Comparison of ENCODE assay signal across 1 cellular context in genomic region chr1:21931171-21932093, GRCh38.
TF ChIP-seq lines count a peak whose summit lies in the region.

No MANE protein-coding gene starts in this region.

TF ChIP-seq in HepG2, 621 proteins besides CTCF, POLR2A, EP300 and RAD21 (continued from another document and continues in another):
- TF ChIP-seq, protein P1, sequence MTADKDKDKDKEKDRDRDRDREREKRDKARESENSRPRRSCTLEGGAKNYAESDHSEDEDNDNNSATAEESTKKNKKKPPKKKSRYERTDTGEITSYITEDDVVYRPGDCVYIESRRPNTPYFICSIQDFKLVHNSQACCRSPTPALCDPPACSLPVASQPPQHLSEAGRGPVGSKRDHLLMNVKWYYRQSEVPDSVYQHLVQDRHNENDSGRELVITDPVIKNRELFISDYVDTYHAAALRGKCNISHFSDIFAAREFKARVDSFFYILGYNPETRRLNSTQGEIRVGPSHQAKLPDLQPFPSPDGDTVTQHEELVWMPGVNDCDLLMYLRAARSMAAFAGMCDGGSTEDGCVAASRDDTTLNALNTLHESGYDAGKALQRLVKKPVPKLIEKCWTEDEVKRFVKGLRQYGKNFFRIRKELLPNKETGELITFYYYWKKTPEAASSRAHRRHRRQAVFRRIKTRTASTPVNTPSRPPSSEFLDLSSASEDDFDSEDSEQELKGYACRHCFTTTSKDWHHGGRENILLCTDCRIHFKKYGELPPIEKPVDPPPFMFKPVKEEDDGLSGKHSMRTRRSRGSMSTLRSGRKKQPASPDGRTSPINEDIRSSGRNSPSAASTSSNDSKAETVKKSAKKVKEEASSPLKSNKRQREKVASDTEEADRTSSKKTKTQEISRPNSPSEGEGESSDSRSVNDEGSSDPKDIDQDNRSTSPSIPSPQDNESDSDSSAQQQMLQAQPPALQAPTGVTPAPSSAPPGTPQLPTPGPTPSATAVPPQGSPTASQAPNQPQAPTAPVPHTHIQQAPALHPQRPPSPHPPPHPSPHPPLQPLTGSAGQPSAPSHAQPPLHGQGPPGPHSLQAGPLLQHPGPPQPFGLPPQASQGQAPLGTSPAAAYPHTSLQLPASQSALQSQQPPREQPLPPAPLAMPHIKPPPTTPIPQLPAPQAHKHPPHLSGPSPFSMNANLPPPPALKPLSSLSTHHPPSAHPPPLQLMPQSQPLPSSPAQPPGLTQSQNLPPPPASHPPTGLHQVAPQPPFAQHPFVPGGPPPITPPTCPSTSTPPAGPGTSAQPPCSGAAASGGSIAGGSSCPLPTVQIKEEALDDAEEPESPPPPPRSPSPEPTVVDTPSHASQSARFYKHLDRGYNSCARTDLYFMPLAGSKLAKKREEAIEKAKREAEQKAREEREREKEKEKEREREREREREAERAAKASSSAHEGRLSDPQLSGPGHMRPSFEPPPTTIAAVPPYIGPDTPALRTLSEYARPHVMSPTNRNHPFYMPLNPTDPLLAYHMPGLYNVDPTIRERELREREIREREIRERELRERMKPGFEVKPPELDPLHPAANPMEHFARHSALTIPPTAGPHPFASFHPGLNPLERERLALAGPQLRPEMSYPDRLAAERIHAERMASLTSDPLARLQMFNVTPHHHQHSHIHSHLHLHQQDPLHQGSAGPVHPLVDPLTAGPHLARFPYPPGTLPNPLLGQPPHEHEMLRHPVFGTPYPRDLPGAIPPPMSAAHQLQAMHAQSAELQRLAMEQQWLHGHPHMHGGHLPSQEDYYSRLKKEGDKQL (CRISPR knock-in tag; IDR thresholded peaks at IDR 0.05; ENCODE audit: low read depth), result peak; percentile 58; the same call in 1 of the 2 replicates
- TF ChIP-seq RXRB (CRISPR knock-in tag; IDR thresholded peaks at IDR 0.05; ENCODE audit: borderline replicate concordance) (peak; percentile 74; the same call in 1 of the 2 replicates), POGZ (CRISPR knock-in tag; IDR thresholded peaks at IDR 0.05) (no peak), PRPF4 (IDR thresholded peaks at IDR 0.05; ENCODE audit: low read depth, low read length, poor library complexity, severe bottlenecking) (no peak), HNF1A (IDR thresholded peaks at IDR 0.05; ENCODE audit: low read depth) (no peak; the same call in 1 of the 2 replicates), HNF1A (CRISPR knock-in tag; IDR thresholded peaks at IDR 0.05; ENCODE audit: borderline replicate concordance) (peak; percentile 74; the same call in 1 of the 2 replicates), PLSCR1 (CRISPR knock-in tag; IDR thresholded peaks at IDR 0.05; ENCODE audit: borderline replicate concordance) (no peak), KLF16 (CRISPR knock-in tag; IDR thresholded peaks at IDR 0.05) (peak in 1 of 2 experiments; percentile 76; a peak in 2 of 4 replicates), TBX2 (CRISPR knock-in tag; IDR thresholded peaks at IDR 0.05; ENCODE audit: borderline replicate concordance) (peak; percentile 93), KAT2B (IDR thresholded peaks at IDR 0.05; ENCODE audit: borderline replicate concordance, low read depth, low read length) (no peak), ZKSCAN8 (CRISPR knock-in tag; IDR thresholded peaks at IDR 0.05; ENCODE audit: borderline replicate concordance) (0 out of 2 replicates have a peak, but pooled peaks have one; percentile 40), U2AF2 (IDR thresholded peaks at IDR 0.05; ENCODE audit: low read depth, low read length) (no peak), DMAP1 (CRISPR knock-in tag; IDR thresholded peaks at IDR 0.05) (peak; percentile 43; the same call in 1 of the 2 replicates), ADNP (CRISPR knock-in tag; IDR thresholded peaks at IDR 0.05) (0 out of 2 replicates have a peak, but pooled peaks have one; percentile 15), ZNF101 (CRISPR knock-in tag; IDR thresholded peaks at IDR 0.05; ENCODE audit: borderline replicate concordance, low read depth) (no peak), SNAI1 (CRISPR knock-in tag; IDR thresholded peaks at IDR 0.05; ENCODE audit: borderline replicate concordance) (no peak), TGIF2 (CRISPR knock-in tag; IDR thresholded peaks at IDR 0.05) (peak; percentile 73; the same call in 1 of the 2 replicates), ZNF747 (CRISPR knock-in tag; IDR thresholded peaks at IDR 0.05; ENCODE audit: borderline replicate concordance) (peak; percentile 48; the same call in 1 of the 2 replicates), SKI (IDR thresholded peaks at IDR 0.05; ENCODE audit: partially characterized antibody) (peak; percentile 48), ZMYM4 (CRISPR knock-in tag; IDR thresholded peaks at IDR 0.05) (peak; percentile 54; the same call in 1 of the 2 replicates), ZBTB7A (CRISPR knock-in tag; IDR thresholded peaks at IDR 0.05) (peak; percentile 71), BHLHE40 (IDR thresholded peaks at IDR 0.05; ENCODE audit: low read length) (peak; percentile 5; the same call in 1 of the 2 replicates), FOSL2 (CRISPR knock-in tag; IDR thresholded peaks at IDR 0.05) (peak; percentile 84), KDM1A (CRISPR knock-in tag; IDR thresholded peaks at IDR 0.05) (0 out of 2 replicates have a peak, but pooled peaks have one; percentile 40), GABPB1 (CRISPR knock-in tag; IDR thresholded peaks at IDR 0.05) (peak; percentile 70), MTF2 (CRISPR knock-in tag; IDR thresholded peaks at IDR 0.05; ENCODE audit: borderline replicate concordance) (0 out of 2 replicates have a peak, but pooled peaks have one; percentile 18), NONO (IDR thresholded peaks at IDR 0.05) (no peak), NONO (CRISPR knock-in tag; conservative IDR thresholded peaks at IDR 0.05) (peak; percentile 37; the same call in 1 of the 2 replicates), ZBTB20 (CRISPR knock-in tag; IDR thresholded peaks at IDR 0.05; ENCODE audit: borderline replicate concordance, low read depth) (0 out of 2 replicates have a peak, but pooled peaks have one; percentile 25), MED1 (CRISPR knock-in tag; IDR thresholded peaks at IDR 0.05) (peak; percentile 73), HIC2 (CRISPR knock-in tag; IDR thresholded peaks at IDR 0.05; ENCODE audit: low read depth) (peak; percentile 80)
- TF ChIP-seq, protein P2, sequence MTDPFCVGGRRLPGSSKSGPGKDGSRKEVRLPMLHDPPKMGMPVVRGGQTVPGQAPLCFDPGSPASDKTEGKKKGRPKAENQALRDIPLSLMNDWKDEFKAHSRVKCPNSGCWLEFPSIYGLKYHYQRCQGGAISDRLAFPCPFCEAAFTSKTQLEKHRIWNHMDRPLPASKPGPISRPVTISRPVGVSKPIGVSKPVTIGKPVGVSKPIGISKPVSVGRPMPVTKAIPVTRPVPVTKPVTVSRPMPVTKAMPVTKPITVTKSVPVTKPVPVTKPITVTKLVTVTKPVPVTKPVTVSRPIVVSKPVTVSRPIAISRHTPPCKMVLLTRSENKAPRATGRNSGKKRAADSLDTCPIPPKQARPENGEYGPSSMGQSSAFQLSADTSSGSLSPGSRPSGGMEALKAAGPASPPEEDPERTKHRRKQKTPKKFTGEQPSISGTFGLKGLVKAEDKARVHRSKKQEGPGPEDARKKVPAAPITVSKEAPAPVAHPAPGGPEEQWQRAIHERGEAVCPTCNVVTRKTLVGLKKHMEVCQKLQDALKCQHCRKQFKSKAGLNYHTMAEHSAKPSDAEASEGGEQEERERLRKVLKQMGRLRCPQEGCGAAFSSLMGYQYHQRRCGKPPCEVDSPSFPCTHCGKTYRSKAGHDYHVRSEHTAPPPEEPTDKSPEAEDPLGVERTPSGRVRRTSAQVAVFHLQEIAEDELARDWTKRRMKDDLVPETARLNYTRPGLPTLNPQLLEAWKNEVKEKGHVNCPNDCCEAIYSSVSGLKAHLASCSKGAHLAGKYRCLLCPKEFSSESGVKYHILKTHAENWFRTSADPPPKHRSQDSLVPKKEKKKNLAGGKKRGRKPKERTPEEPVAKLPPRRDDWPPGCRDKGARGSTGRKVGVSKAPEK (CRISPR knock-in tag; IDR thresholded peaks at IDR 0.05; ENCODE audit: borderline replicate concordance), result no peak
- TF ChIP-seq, protein P3, sequence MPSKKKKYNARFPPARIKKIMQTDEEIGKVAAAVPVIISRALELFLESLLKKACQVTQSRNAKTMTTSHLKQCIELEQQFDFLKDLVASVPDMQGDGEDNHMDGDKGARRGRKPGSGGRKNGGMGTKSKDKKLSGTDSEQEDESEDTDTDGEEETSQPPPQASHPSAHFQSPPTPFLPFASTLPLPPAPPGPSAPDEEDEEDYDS (CRISPR knock-in tag; IDR thresholded peaks at IDR 0.05), result no peak
- TF ChIP-seq, protein P4, sequence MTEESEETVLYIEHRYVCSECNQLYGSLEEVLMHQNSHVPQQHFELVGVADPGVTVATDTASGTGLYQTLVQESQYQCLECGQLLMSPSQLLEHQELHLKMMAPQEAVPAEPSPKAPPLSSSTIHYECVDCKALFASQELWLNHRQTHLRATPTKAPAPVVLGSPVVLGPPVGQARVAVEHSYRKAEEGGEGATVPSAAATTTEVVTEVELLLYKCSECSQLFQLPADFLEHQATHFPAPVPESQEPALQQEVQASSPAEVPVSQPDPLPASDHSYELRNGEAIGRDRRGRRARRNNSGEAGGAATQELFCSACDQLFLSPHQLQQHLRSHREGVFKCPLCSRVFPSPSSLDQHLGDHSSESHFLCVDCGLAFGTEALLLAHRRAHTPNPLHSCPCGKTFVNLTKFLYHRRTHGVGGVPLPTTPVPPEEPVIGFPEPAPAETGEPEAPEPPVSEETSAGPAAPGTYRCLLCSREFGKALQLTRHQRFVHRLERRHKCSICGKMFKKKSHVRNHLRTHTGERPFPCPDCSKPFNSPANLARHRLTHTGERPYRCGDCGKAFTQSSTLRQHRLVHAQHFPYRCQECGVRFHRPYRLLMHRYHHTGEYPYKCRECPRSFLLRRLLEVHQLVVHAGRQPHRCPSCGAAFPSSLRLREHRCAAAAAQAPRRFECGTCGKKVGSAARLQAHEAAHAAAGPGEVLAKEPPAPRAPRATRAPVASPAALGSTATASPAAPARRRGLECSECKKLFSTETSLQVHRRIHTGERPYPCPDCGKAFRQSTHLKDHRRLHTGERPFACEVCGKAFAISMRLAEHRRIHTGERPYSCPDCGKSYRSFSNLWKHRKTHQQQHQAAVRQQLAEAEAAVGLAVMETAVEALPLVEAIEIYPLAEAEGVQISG (CRISPR knock-in tag; IDR thresholded peaks at IDR 0.05), result peak; percentile 13; the same call in 1 of the 2 replicates
- TF ChIP-seq, protein P5, sequence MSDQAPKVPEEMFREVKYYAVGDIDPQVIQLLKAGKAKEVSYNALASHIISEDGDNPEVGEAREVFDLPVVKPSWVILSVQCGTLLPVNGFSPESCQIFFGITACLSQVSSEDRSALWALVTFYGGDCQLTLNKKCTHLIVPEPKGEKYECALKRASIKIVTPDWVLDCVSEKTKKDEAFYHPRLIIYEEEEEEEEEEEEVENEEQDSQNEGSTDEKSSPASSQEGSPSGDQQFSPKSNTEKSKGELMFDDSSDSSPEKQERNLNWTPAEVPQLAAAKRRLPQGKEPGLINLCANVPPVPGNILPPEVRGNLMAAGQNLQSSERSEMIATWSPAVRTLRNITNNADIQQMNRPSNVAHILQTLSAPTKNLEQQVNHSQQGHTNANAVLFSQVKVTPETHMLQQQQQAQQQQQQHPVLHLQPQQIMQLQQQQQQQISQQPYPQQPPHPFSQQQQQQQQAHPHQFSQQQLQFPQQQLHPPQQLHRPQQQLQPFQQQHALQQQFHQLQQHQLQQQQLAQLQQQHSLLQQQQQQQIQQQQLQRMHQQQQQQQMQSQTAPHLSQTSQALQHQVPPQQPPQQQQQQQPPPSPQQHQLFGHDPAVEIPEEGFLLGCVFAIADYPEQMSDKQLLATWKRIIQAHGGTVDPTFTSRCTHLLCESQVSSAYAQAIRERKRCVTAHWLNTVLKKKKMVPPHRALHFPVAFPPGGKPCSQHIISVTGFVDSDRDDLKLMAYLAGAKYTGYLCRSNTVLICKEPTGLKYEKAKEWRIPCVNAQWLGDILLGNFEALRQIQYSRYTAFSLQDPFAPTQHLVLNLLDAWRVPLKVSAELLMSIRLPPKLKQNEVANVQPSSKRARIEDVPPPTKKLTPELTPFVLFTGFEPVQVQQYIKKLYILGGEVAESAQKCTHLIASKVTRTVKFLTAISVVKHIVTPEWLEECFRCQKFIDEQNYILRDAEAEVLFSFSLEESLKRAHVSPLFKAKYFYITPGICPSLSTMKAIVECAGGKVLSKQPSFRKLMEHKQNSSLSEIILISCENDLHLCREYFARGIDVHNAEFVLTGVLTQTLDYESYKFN (CRISPR knock-in tag; conservative IDR thresholded peaks at IDR 0.05), result peak; percentile 78
